ENCODE assay signal across 27 cellular contexts in the genomic region with DNA sequence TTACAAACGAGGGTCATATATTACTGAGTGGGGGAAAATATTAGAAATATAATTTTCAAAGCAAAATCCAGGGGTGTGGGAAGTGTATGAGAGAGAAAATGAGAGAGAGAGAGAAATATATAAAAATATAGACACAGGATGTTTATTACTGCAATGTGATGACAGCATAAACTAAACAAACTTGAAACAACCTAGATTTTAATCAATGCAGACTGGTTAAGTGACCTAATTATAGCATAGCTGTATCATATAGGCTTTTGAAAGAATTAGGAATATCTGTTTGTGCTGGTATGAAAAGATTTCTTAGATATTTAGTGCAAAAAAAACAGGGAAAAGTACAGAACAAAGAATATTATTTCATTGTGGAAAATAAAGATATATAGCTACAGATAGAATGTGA.
"Had no signal": no experiment of that assay in that cellular context is flagged by ENCODE, and none has a peak within 500 bp of the region (broad histone marks: within the 10 kb centered on the region; RNA-seq: fewer than 3 reads in every experiment).

No MANE protein-coding gene starts in this region.

- H3K9me3 Mint-ChIP-seq: natural killer cell; nephron; neural progenitor cell; stimulated activated naive B cell treated with anti-CD40 and anti-IgM and Interleukin-4, amounts not matched to agents 10 μg/mL and 1 μg/mL and 100 μg/mL, for 72 hours; stimulated activated naive CD8-positive, alpha-beta T cell treated with anti-CD3 and anti-CD28 coated beads, Interleukin-15, Interleukin-2, amounts not matched to agents 100 ng/mL and 50 ng/mL, for 24 hours had no signal

- H3K4me3 Mint-ChIP-seq: natural killer cell; nephron; neural progenitor cell; stimulated activated effector memory CD8-positive, alpha-beta T cell treated with anti-CD3 and anti-CD28 coated beads, Interleukin-12 subunit alpha, Interleukin-12 subunit beta, amount 100 ng/mL, for 72 hours; stimulated activated naive B cell treated with anti-CD40 and anti-IgM and Interleukin-4, amounts not matched to agents 10 μg/mL and 1 μg/mL and 100 μg/mL, for 72 hours; stimulated activated naive CD8-positive, alpha-beta T cell treated with anti-CD3 and anti-CD28 coated beads, Interleukin-15, Interleukin-2, amounts not matched to agents 100 ng/mL and 50 ng/mL, for 24 hours had no signal

- H3K4me1 ChIP-seq: neural progenitor cell, parathyroid adenoma, psoas muscle, right lobe of liver, sigmoid colon, thyroid gland, tibial nerve, upper lobe of left lung had no signal

- H3K27me3 ChIP-seq: neural progenitor cell, ovary, right lobe of liver, sigmoid colon, thyroid gland, tibial nerve, upper lobe of left lung had no signal

- ATAC-seq: natural killer cell; psoas muscle; right cardiac atrium; right lobe of liver; stimulated activated effector memory CD8-positive, alpha-beta T cell treated with anti-CD3 and anti-CD28 coated beads, Interleukin-12 subunit alpha, Interleukin-12 subunit beta, amount 100 ng/mL, for 72 hours; stimulated activated naive B cell treated with anti-CD40 and anti-IgM and Interleukin-4, amounts not matched to agents 10 μg/mL and 1 μg/mL and 100 μg/mL, for 72 hours had no signal

- DNase-seq: natural killer cell; occipital lobe; ovary; posterior cingulate gyrus; psoas muscle; right cardiac atrium; right lobe of liver; sigmoid colon; small intestine; stimulated activated CD4-positive, alpha-beta T cell treated with anti-CD3 and anti-CD28 coated beads, Interleukin-15, amount 100 ng/mL, for 24 hours; stimulated activated CD4-positive, alpha-beta T cell treated with anti-CD3 and anti-CD28 coated beads, Interleukin-2, amount 100 ng/mL, for 24 hours; stimulated activated CD4-positive, alpha-beta T cell treated with anti-CD3 and anti-CD28 coated beads, Interleukin-2, amount 100 ng/mL, for 48 hours; stimulated activated CD4-positive, alpha-beta T cell treated with anti-CD3 and anti-CD28 coated beads, Interleukin-4, amount 100 ng/mL, for 24 hours; stimulated activated naive B cell treated with anti-CD40 and anti-IgM and Interleukin-4, amounts not matched to agents 10 μg/mL and 1 μg/mL and 100 μg/mL, for 72 hours; stimulated activated naive CD4-positive, alpha-beta T cell treated with Interleukin-2 at 50 U/mL for 16 hours; stomach; thyroid gland; upper lobe of left lung had no signal

- H2AFZ ChIP-seq: neural progenitor cell, parathyroid adenoma had no signal

- H3K9ac ChIP-seq: neural progenitor cell, parathyroid adenoma had no signal

- H3K27ac Mint-ChIP-seq: natural killer cell; nephron; neural progenitor cell; progenitor cell of endocrine pancreas; stimulated activated effector memory CD8-positive, alpha-beta T cell treated with anti-CD3 and anti-CD28 coated beads, Interleukin-12 subunit alpha, Interleukin-12 subunit beta, amount 100 ng/mL, for 72 hours; stimulated activated naive B cell treated with anti-CD40 and anti-IgM and Interleukin-4, amounts not matched to agents 10 μg/mL and 1 μg/mL and 100 μg/mL, for 72 hours; stimulated activated naive CD8-positive, alpha-beta T cell treated with anti-CD3 and anti-CD28 coated beads, Interleukin-15, Interleukin-2, amounts not matched to agents 100 ng/mL and 50 ng/mL, for 24 hours had no signal

- H3K27ac ChIP-seq: neural progenitor cell, ovary, parathyroid adenoma, psoas muscle, right lobe of liver, sigmoid colon, stomach, thoracic aorta, thyroid gland, tibial nerve, upper lobe of left lung, vagina had no signal

- H3K27me3 Mint-ChIP-seq: stimulated activated naive CD8-positive, alpha-beta T cell treated with anti-CD3 and anti-CD28 coated beads, Interleukin-15, Interleukin-2, amounts not matched to agents 100 ng/mL and 50 ng/mL, for 24 hours had no signal

- H3K4me1 Mint-ChIP-seq: natural killer cell; nephron; neural progenitor cell; stimulated activated effector memory CD8-positive, alpha-beta T cell treated with anti-CD3 and anti-CD28 coated beads, Interleukin-12 subunit alpha, Interleukin-12 subunit beta, amount 100 ng/mL, for 72 hours; stimulated activated naive B cell treated with anti-CD40 and anti-IgM and Interleukin-4, amounts not matched to agents 10 μg/mL and 1 μg/mL and 100 μg/mL, for 72 hours had no signal

- H3K36me3 Mint-ChIP-seq: natural killer cell; neural progenitor cell; stimulated activated effector memory CD8-positive, alpha-beta T cell treated with anti-CD3 and anti-CD28 coated beads, Interleukin-12 subunit alpha, Interleukin-12 subunit beta, amount 100 ng/mL, for 72 hours; stimulated activated naive B cell treated with anti-CD40 and anti-IgM and Interleukin-4, amounts not matched to agents 10 μg/mL and 1 μg/mL and 100 μg/mL, for 72 hours had no signal

- H3K9me3 ChIP-seq: ovary, psoas muscle, right lobe of liver, sigmoid colon, stomach, thoracic aorta, thyroid gland, tibial nerve, upper lobe of left lung, vagina had no signal

- H3K4me3 ChIP-seq: neural progenitor cell, ovary, psoas muscle, right lobe of liver, sigmoid colon, stomach, thoracic aorta, thyroid gland, tibial nerve, upper lobe of left lung, vagina had no signal

- H3K36me3 ChIP-seq: neural progenitor cell, ovary, right lobe of liver, sigmoid colon, stomach, thoracic aorta, thyroid gland, tibial nerve, upper lobe of left lung, vagina had no signal

- H3K4me2 ChIP-seq: neural progenitor cell had no signal
